ENCODE assay signal across 2 cellular contexts in the genomic region with DNA sequence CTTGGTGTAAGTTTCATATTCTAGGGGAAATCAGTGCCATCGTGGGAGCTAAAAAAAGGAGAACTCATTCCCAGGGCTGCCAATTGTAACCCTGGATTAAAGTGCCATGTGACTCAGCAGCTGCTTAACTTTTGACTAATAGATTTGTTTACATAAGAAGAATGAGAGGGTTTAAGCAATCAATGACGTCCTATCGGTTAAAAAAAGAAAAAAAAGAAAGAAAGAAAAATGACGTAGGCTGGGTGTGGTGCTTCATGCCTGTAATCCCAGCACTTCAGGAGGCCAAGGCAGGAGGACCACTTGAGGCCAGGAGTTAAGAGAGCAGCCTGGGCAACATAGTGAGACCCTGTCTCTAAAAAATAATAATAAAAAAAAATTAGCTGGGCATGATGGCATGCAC.
TF ChIP-seq lines count a peak whose summit lies in the region.

No MANE protein-coding gene starts in this region.

TF ChIP-seq in HCT116, 20 proteins besides CTCF, POLR2A, EP300 and RAD21 (continued from another document):
- TF ChIP-seq, protein P1, sequence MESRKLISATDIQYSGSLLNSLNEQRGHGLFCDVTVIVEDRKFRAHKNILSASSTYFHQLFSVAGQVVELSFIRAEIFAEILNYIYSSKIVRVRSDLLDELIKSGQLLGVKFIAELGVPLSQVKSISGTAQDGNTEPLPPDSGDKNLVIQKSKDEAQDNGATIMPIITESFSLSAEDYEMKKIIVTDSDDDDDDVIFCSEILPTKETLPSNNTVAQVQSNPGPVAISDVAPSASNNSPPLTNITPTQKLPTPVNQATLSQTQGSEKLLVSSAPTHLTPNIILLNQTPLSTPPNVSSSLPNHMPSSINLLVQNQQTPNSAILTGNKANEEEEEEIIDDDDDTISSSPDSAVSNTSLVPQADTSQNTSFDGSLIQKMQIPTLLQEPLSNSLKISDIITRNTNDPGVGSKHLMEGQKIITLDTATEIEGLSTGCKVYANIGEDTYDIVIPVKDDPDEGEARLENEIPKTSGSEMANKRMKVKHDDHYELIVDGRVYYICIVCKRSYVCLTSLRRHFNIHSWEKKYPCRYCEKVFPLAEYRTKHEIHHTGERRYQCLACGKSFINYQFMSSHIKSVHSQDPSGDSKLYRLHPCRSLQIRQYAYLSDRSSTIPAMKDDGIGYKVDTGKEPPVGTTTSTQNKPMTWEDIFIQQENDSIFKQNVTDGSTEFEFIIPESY (IDR thresholded peaks at IDR 0.05; ENCODE audit: extremely low read depth, insufficient replicate concordance, low read length), result no peak
- TF ChIP-seq EZH2phosphoT487 (IDR thresholded peaks at IDR 0.05; ENCODE audit: borderline replicate concordance), result no peak
- no peak for TF ChIP-seq EGR1 (IDR thresholded peaks at IDR 0.05; ENCODE audit: low read depth)
- no peak for TF ChIP-seq EZH2 (IDR thresholded peaks at IDR 0.05)
- TF ChIP-seq, protein P2, sequence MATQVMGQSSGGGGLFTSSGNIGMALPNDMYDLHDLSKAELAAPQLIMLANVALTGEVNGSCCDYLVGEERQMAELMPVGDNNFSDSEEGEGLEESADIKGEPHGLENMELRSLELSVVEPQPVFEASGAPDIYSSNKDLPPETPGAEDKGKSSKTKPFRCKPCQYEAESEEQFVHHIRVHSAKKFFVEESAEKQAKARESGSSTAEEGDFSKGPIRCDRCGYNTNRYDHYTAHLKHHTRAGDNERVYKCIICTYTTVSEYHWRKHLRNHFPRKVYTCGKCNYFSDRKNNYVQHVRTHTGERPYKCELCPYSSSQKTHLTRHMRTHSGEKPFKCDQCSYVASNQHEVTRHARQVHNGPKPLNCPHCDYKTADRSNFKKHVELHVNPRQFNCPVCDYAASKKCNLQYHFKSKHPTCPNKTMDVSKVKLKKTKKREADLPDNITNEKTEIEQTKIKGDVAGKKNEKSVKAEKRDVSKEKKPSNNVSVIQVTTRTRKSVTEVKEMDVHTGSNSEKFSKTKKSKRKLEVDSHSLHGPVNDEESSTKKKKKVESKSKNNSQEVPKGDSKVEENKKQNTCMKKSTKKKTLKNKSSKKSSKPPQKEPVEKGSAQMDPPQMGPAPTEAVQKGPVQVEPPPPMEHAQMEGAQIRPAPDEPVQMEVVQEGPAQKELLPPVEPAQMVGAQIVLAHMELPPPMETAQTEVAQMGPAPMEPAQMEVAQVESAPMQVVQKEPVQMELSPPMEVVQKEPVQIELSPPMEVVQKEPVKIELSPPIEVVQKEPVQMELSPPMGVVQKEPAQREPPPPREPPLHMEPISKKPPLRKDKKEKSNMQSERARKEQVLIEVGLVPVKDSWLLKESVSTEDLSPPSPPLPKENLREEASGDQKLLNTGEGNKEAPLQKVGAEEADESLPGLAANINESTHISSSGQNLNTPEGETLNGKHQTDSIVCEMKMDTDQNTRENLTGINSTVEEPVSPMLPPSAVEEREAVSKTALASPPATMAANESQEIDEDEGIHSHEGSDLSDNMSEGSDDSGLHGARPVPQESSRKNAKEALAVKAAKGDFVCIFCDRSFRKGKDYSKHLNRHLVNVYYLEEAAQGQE (IDR thresholded peaks at IDR 0.05; ENCODE audit: low read depth), result no peak
- peak; percentile 78 for TF ChIP-seq FOSL1 (IDR thresholded peaks at IDR 0.05; ENCODE audit: low read depth)
- no peak for TF ChIP-seq POLR2AphosphoS5 (IDR thresholded peaks at IDR 0.05; ENCODE audit: low read depth, low read length)
- peak; percentile 69 for TF ChIP-seq SP1 (IDR thresholded peaks at IDR 0.05; ENCODE audit: low read depth)
- TF ChIP-seq CEBPB (IDR thresholded peaks at IDR 0.05; ENCODE audit: low read depth), result peak; percentile 89

TF ChIP-seq in liver, 16 proteins besides CTCF, POLR2A, EP300 and RAD21 (continued from another document):
- TF ChIP-seq, protein P1 (IDR thresholded peaks at IDR 0.05), result no peak
- TF ChIP-seq, protein P3, sequence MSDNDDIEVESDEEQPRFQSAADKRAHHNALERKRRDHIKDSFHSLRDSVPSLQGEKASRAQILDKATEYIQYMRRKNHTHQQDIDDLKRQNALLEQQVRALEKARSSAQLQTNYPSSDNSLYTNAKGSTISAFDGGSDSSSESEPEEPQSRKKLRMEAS (IDR thresholded peaks at IDR 0.05), result peak; percentile 29
- TF ChIP-seq, protein P2 (IDR thresholded peaks at IDR 0.05), result no peak
